ENCODE assay signal across 1 cellular context in the genomic region with DNA sequence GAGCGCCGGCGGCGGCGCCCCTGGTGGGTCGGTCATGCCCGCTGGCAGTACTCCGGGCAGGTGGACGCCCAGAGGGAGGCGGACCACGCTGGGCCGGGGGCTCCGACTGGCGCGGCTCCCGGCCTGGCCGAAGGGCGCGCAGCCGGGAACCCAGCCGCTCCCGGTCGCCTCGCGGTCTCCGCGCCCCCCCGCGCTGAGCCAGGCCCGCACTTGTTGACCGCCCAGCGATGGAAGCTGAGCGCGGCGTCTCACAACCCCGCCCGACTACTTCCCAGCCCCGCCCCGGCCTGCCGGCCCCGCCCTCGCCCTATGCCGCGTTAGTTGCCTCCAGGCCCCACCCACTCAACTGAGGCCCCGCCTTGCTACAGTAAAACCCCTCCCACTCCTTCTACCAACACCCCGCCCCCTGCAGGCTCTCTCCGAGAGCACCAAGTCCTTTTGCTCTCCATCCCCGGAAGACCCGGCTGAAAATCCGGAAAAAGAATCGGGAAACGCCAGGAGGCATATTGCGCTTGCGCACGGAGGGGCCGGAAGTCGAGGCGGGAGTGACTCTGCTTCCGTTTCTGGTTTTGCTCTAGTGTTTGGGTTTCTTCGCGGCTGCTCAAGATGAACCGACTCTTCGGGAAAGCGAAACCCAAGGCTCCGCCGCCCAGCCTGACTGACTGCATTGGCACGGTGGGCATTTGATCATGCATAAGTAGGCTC.
A peak's percentile ranks its signal among the peaks of the same experiment; 100 is the strongest.
TF ChIP-seq lines count a peak whose summit lies in the region.

A gene (minus strand): TSS at position 236 of the 705 bp plus-strand sequence.
A gene (plus strand): TSS at position 577 of the 705 bp plus-strand sequence. CDS start 30 bp downstream, at position 607.

TF ChIP-seq in K562, 482 proteins besides CTCF, POLR2A, EP300 and RAD21 (continued from another document and continues in another):
- TF ChIP-seq, protein P1, sequence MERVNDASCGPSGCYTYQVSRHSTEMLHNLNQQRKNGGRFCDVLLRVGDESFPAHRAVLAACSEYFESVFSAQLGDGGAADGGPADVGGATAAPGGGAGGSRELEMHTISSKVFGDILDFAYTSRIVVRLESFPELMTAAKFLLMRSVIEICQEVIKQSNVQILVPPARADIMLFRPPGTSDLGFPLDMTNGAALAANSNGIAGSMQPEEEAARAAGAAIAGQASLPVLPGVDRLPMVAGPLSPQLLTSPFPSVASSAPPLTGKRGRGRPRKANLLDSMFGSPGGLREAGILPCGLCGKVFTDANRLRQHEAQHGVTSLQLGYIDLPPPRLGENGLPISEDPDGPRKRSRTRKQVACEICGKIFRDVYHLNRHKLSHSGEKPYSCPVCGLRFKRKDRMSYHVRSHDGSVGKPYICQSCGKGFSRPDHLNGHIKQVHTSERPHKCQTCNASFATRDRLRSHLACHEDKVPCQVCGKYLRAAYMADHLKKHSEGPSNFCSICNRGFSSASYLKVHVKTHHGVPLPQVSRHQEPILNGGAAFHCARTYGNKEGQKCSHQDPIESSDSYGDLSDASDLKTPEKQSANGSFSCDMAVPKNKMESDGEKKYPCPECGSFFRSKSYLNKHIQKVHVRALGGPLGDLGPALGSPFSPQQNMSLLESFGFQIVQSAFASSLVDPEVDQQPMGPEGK (CRISPR knock-in tag; IDR thresholded peaks at IDR 0.05; ENCODE audit: borderline replicate concordance), result no peak
- TF ChIP-seq ZNF830 (CRISPR knock-in tag; IDR thresholded peaks at IDR 0.05) (no peak), ZNF224 (CRISPR knock-in tag; IDR thresholded peaks at IDR 0.05) (no peak), NFXL1 (CRISPR knock-in tag; IDR thresholded peaks at IDR 0.05) (no peak), NR2C2 (CRISPR knock-in tag; IDR thresholded peaks at IDR 0.05) (no peak), NR2C2 (tag; IDR thresholded peaks at IDR 0.05) (peak; percentile 39; the same call in 1 of the 2 replicates), ZNF239 (CRISPR knock-in tag; IDR thresholded peaks at IDR 0.05) (no peak), RBM22 (IDR thresholded peaks at IDR 0.05; ENCODE audit: low read depth, low read length, poor library complexity, severe bottlenecking) (no peak), ZNF76 (CRISPR knock-in tag; IDR thresholded peaks at IDR 0.05; ENCODE audit: borderline replicate concordance) (no peak), FOXK1 (CRISPR knock-in tag; IDR thresholded peaks at IDR 0.05; ENCODE audit: borderline replicate concordance) (no peak), CAMTA2 (CRISPR knock-in tag; conservative IDR thresholded peaks at IDR 0.05) (no peak), PML (IDR thresholded peaks at IDR 0.05; ENCODE audit: low read length) (0 out of 2 replicates have a peak, but pooled peaks have one; percentile 9), NFE2L1 (tag; IDR thresholded peaks at IDR 0.05; ENCODE audit: borderline replicate concordance, low read depth) (no peak), HEY1 (CRISPR knock-in tag; IDR thresholded peaks at IDR 0.05; ENCODE audit: borderline replicate concordance) (no peak), GABPA (tag; conservative IDR thresholded peaks at IDR 0.05; ENCODE audit: low read depth) (peak; percentile 94), ZC3H11A (IDR thresholded peaks at IDR 0.05; ENCODE audit: low read depth, low read length) (no peak), BRD9 (IDR thresholded peaks at IDR 0.05; ENCODE audit: low read depth, partially characterized antibody) (no peak), KLF1 (tag; IDR thresholded peaks at IDR 0.05) (no peak), STAT5B (CRISPR knock-in tag; IDR thresholded peaks at IDR 0.05) (no peak), KLF6 (CRISPR knock-in tag; IDR thresholded peaks at IDR 0.05; ENCODE audit: borderline replicate concordance) (no peak), ELF1 (tag; IDR thresholded peaks at IDR 0.05) (peak; percentile 90), TOE1 (IDR thresholded peaks at IDR 0.05; ENCODE audit: borderline replicate concordance) (no peak), TOE1 (CRISPR knock-in tag; IDR thresholded peaks at IDR 0.05; ENCODE audit: borderline replicate concordance, low read depth) (no peak), ATF1 (CRISPR knock-in tag; IDR thresholded peaks at IDR 0.05) (no peak), ATF1 (tag; IDR thresholded peaks at IDR 0.05) (0 out of 2 replicates have a peak, but pooled peaks have one; percentile 26), BMI1 (IDR thresholded peaks at IDR 0.05; ENCODE audit: low read length) (no peak), ZNF175 (CRISPR knock-in tag; IDR thresholded peaks at IDR 0.05; ENCODE audit: low read depth) (no peak), CCAR2 (IDR thresholded peaks at IDR 0.05; ENCODE audit: low read depth, low read length) (no peak), CREM (IDR thresholded peaks at IDR 0.05; ENCODE audit: low read depth) (peak; percentile 45; the same call in 1 of the 2 replicates), GTF2F1 (IDR thresholded peaks at IDR 0.05; ENCODE audit: low read depth, low read length) (no peak), SLC30A9 (CRISPR knock-in tag; IDR thresholded peaks at IDR 0.05) (no peak), ELF4 (CRISPR knock-in tag; IDR thresholded peaks at IDR 0.05) (0 out of 2 replicates have a peak, but pooled peaks have one; percentile 38), TFAM (CRISPR knock-in tag; conservative IDR thresholded peaks at IDR 0.05) (no peak), PHTF2 (CRISPR knock-in tag; IDR thresholded peaks at IDR 0.05) (no peak), PHF8 (IDR thresholded peaks at IDR 0.05; ENCODE audit: borderline replicate concordance, low read length) (peak; percentile 74; the same call in 1 of the 2 replicates), U2AF1 (optimal IDR thresholded peaks at IDR 0.05; ENCODE audit: low read depth, low read length) (no peak), HDAC3 (IDR thresholded peaks at IDR 0.05; ENCODE audit: borderline replicate concordance, partially characterized antibody) (no peak), POLR2AphosphoS5 (IDR thresholded peaks at IDR 0.05; ENCODE audit: control insufficient read depth, insufficient read depth, low read depth, low read length) (no peak; the same call in 1 of the 2 replicates), ZNF311 (CRISPR knock-in tag; IDR thresholded peaks at IDR 0.05) (no peak), HNRNPLL (IDR thresholded peaks at IDR 0.05; ENCODE audit: low read depth, low read length, poor library complexity, severe bottlenecking) (no peak), ZNF764 (CRISPR knock-in tag; IDR thresholded peaks at IDR 0.05; ENCODE audit: low read depth) (no peak), MTF1 (CRISPR knock-in tag; IDR thresholded peaks at IDR 0.05; ENCODE audit: borderline replicate concordance) (no peak)
- TF ChIP-seq, protein P2, sequence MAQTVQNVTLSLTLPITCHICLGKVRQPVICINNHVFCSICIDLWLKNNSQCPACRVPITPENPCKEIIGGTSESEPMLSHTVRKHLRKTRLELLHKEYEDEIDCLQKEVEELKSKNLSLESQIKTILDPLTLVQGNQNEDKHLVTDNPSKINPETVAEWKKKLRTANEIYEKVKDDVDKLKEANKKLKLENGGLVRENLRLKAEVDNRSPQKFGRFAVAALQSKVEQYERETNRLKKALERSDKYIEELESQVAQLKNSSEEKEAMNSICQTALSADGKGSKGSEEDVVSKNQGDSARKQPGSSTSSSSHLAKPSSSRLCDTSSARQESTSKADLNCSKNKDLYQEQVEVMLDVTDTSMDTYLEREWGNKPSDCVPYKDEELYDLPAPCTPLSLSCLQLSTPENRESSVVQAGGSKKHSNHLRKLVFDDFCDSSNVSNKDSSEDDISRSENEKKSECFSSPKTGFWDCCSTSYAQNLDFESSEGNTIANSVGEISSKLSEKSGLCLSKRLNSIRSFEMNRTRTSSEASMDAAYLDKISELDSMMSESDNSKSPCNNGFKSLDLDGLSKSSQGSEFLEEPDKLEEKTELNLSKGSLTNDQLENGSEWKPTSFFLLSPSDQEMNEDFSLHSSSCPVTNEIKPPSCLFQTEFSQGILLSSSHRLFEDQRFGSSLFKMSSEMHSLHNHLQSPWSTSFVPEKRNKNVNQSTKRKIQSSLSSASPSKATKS (CRISPR knock-in tag; IDR thresholded peaks at IDR 0.05), result no peak
- TF ChIP-seq, protein P3, sequence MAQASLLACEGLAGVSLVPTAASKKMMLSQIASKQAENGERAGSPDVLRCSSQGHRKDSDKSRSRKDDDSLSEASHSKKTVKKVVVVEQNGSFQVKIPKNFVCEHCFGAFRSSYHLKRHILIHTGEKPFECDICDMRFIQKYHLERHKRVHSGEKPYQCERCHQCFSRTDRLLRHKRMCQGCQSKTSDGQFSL (CRISPR knock-in tag; IDR thresholded peaks at IDR 0.05), result no peak
- TF ChIP-seq, protein P3 (tag; IDR thresholded peaks at IDR 0.05), result no peak; a peak in 1 of 4 replicates
- TF ChIP-seq, protein P4, sequence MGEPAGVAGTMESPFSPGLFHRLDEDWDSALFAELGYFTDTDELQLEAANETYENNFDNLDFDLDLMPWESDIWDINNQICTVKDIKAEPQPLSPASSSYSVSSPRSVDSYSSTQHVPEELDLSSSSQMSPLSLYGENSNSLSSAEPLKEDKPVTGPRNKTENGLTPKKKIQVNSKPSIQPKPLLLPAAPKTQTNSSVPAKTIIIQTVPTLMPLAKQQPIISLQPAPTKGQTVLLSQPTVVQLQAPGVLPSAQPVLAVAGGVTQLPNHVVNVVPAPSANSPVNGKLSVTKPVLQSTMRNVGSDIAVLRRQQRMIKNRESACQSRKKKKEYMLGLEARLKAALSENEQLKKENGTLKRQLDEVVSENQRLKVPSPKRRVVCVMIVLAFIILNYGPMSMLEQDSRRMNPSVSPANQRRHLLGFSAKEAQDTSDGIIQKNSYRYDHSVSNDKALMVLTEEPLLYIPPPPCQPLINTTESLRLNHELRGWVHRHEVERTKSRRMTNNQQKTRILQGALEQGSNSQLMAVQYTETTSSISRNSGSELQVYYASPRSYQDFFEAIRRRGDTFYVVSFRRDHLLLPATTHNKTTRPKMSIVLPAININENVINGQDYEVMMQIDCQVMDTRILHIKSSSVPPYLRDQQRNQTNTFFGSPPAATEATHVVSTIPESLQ (CRISPR knock-in tag; IDR thresholded peaks at IDR 0.05), result no peak
- TF ChIP-seq, protein P5, sequence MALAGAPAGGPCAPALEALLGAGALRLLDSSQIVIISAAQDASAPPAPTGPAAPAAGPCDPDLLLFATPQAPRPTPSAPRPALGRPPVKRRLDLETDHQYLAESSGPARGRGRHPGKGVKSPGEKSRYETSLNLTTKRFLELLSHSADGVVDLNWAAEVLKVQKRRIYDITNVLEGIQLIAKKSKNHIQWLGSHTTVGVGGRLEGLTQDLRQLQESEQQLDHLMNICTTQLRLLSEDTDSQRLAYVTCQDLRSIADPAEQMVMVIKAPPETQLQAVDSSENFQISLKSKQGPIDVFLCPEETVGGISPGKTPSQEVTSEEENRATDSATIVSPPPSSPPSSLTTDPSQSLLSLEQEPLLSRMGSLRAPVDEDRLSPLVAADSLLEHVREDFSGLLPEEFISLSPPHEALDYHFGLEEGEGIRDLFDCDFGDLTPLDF (CRISPR knock-in tag; IDR thresholded peaks at IDR 0.05), result no peak; the same call in 1 of the 2 replicates
- TF ChIP-seq, protein P6, sequence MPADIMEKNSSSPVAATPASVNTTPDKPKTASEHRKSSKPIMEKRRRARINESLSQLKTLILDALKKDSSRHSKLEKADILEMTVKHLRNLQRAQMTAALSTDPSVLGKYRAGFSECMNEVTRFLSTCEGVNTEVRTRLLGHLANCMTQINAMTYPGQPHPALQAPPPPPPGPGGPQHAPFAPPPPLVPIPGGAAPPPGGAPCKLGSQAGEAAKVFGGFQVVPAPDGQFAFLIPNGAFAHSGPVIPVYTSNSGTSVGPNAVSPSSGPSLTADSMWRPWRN (IDR thresholded peaks at IDR 0.05; ENCODE audit: low read depth), result no peak
- TF ChIP-seq, protein P7, sequence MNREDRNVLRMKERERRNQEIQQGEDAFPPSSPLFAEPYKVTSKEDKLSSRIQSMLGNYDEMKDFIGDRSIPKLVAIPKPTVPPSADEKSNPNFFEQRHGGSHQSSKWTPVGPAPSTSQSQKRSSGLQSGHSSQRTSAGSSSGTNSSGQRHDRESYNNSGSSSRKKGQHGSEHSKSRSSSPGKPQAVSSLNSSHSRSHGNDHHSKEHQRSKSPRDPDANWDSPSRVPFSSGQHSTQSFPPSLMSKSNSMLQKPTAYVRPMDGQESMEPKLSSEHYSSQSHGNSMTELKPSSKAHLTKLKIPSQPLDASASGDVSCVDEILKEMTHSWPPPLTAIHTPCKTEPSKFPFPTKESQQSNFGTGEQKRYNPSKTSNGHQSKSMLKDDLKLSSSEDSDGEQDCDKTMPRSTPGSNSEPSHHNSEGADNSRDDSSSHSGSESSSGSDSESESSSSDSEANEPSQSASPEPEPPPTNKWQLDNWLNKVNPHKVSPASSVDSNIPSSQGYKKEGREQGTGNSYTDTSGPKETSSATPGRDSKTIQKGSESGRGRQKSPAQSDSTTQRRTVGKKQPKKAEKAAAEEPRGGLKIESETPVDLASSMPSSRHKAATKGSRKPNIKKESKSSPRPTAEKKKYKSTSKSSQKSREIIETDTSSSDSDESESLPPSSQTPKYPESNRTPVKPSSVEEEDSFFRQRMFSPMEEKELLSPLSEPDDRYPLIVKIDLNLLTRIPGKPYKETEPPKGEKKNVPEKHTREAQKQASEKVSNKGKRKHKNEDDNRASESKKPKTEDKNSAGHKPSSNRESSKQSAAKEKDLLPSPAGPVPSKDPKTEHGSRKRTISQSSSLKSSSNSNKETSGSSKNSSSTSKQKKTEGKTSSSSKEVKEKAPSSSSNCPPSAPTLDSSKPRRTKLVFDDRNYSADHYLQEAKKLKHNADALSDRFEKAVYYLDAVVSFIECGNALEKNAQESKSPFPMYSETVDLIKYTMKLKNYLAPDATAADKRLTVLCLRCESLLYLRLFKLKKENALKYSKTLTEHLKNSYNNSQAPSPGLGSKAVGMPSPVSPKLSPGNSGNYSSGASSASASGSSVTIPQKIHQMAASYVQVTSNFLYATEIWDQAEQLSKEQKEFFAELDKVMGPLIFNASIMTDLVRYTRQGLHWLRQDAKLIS (CRISPR knock-in tag; IDR thresholded peaks at IDR 0.05), result no peak
- TF ChIP-seq, protein P8, sequence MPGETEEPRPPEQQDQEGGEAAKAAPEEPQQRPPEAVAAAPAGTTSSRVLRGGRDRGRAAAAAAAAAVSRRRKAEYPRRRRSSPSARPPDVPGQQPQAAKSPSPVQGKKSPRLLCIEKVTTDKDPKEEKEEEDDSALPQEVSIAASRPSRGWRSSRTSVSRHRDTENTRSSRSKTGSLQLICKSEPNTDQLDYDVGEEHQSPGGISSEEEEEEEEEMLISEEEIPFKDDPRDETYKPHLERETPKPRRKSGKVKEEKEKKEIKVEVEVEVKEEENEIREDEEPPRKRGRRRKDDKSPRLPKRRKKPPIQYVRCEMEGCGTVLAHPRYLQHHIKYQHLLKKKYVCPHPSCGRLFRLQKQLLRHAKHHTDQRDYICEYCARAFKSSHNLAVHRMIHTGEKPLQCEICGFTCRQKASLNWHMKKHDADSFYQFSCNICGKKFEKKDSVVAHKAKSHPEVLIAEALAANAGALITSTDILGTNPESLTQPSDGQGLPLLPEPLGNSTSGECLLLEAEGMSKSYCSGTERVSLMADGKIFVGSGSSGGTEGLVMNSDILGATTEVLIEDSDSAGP (CRISPR knock-in tag; IDR thresholded peaks at IDR 0.05), result no peak
